ENCODE assay signal across 7 cellular contexts in genomic region chr19:44925114-44925891, GRCh38. TPM values are rescaled to one million over a fixed set of nuclear protein-coding genes. Genes with fewer than 3 reads are reported as not detected.
DNase-seq lines count a peak whose midpoint lies in the region; ATAC-seq, FAIRE-seq and TF ChIP-seq lines count a peak whose summit lies in the region.
"Had no signal": no experiment of that assay in that cellular context is flagged by ENCODE, and none has a peak within 500 bp of the region (broad histone marks: within the 10 kb centered on the region; RNA-seq: fewer than 3 reads in every experiment).

No MANE protein-coding gene starts in this region.

- no peak overlapping the region for H3K4me3 Mint-ChIP-seq in activated naive CD8-positive, alpha-beta T cell treated with anti-CD3 and anti-CD28 coated beads, Interleukin-2, amount 50 U/mL, for 24 hours

- H3K9ac ChIP-seq in kidney (ENCODE audit: low read length in 2 of 2): no peak overlapping the region

- H3K27ac ChIP-seq in kidney (ENCODE audit: low read depth in 2 of 2, low read length in 2 of 2): no peak overlapping the region
- H3K27ac ChIP-seq: A549 had no signal

- TF ChIP-seq CTCF in kidney (IDR thresholded peaks at IDR 0.05; ENCODE audit: borderline replicate concordance, extremely low read depth, insufficient read depth): no peak

- DNase-seq in SIG-M5 treated with dmso at 0.1 percent for 504 hours (lab: John Stamatoyannopoulos, UW; ENCODE audit: unreplicated experiment) (peak; percentile 63), SIG-M5 (lab: John Stamatoyannopoulos, UW) (no peak), kidney (peak; percentile 95), ureter (ENCODE audit: low spot score) (peak; percentile 71), NCI-H1105 treated with DMSO at 0.1 percent for 48 hours (lab: John Stamatoyannopoulos, UW) (no peak)
- DNase-seq in activated naive CD8-positive, alpha-beta T cell treated with anti-CD3 and anti-CD28 coated beads, Interleukin-2, amount 50 U/mL, for 24 hours: no peak

- H3K4me1 Mint-ChIP-seq in activated naive CD8-positive, alpha-beta T cell treated with anti-CD3 and anti-CD28 coated beads, Interleukin-2, amount 50 U/mL, for 24 hours: peaks cover 6% of the 10 kb centered on the region

- H3K36me3 ChIP-seq in kidney (ENCODE audit: control insufficient read depth in 1 of 2, insufficient read depth in 2 of 2, low read length in 2 of 2): no peaks in the 10 kb centered on the region

- H3K36me3 Mint-ChIP-seq in activated naive CD8-positive, alpha-beta T cell treated with anti-CD3 and anti-CD28 coated beads, Interleukin-2, amount 50 U/mL, for 24 hours (ENCODE audit: low read depth): no peaks in the 10 kb centered on the region

- no peaks in the 10 kb centered on the region for H3K4me1 ChIP-seq in kidney (ENCODE audit: control insufficient read depth in 1 of 2, insufficient read depth in 1 of 2, low read depth in 1 of 2, low read length in 2 of 2)

- no peak overlapping the region for H3K27ac Mint-ChIP-seq in activated naive CD8-positive, alpha-beta T cell treated with anti-CD3 and anti-CD28 coated beads, Interleukin-2, amount 50 U/mL, for 24 hours

- intact Hi-C loops in kidney (cut with DNase I): no loop called here

- H3K9me3 Mint-ChIP-seq in activated naive CD8-positive, alpha-beta T cell treated with anti-CD3 and anti-CD28 coated beads, Interleukin-2, amount 50 U/mL, for 24 hours: no peaks in the 10 kb centered on the region

- ATAC-seq in activated naive CD8-positive, alpha-beta T cell treated with anti-CD3 and anti-CD28 coated beads, Interleukin-2, amount 50 U/mL, for 24 hours: no peak

- FAIRE-seq in kidney (lab: Jason Lieb, UNC): no peak
- FAIRE-seq: A549 had no signal

- H3K4me3 ChIP-seq in kidney (ENCODE audit: low read length in 2 of 2): no peak overlapping the region
- H3K4me3 ChIP-seq: A549 had no signal

- H3K9me3 ChIP-seq in kidney (ENCODE audit: control insufficient read depth in 1 of 2, low read length in 2 of 2): no peaks in the 10 kb centered on the region
- H3K9me3 ChIP-seq: A549 had no signal

- peaks cover 23% of the 10 kb centered on the region for H3K27me3 Mint-ChIP-seq in activated naive CD8-positive, alpha-beta T cell treated with anti-CD3 and anti-CD28 coated beads, Interleukin-2, amount 50 U/mL, for 24 hours

RNA-seq across cellular contexts. Expression of gene APOC1, which starts 10.9 kb away (rescaled TPM):
- total RNA-seq in kidney (11.8 TPM), ureter (32.5 TPM)
- polyA plus RNA-seq in kidney (ENCODE audit: insufficient read depth, low read depth, low replicate concordance): 16.7 TPM

RNA-seq across cellular contexts. Expression of gene APOC4, which starts 16.7 kb away (rescaled TPM):
- total RNA-seq in kidney (not detected), ureter (not detected)
- polyA plus RNA-seq in kidney (ENCODE audit: insufficient read depth, low read depth, low replicate concordance): not detected
- polyA plus RNA-seq: A549 had no signal

RNA-seq across cellular contexts. Expression of gene APOE, which starts 19.7 kb away (rescaled TPM):
- total RNA-seq in kidney (122 TPM), ureter (61.2 TPM)
- 2,837 TPM for polyA plus RNA-seq in kidney (ENCODE audit: insufficient read depth, low read depth, low replicate concordance)

RNA-seq across cellular contexts. Expression of gene APOC2, which starts 20.5 kb away (rescaled TPM):
- total RNA-seq in kidney (1.6 TPM), ureter (1.3 TPM)
- 25.0 TPM for polyA plus RNA-seq in kidney (ENCODE audit: insufficient read depth, low read depth, low replicate concordance)

RNA-seq across cellular contexts. Expression of gene CLPTM1, which starts 29.9 kb away (rescaled TPM):
- total RNA-seq in kidney (107 TPM), ureter (94.1 TPM)
- polyA plus RNA-seq in kidney (ENCODE audit: insufficient read depth, low read depth, low replicate concordance): 142 TPM

Comparison
In these comparisons a context has a peak if more than half of its experiments do, and no peak if none do; other contexts are left out.
1. DNase-seq: peak in SIG-M5 treated with dmso at 0.1 percent for 504 hours (single experiment), kidney (single experiment) and ureter (single experiment); none in SIG-M5 (single experiment), NCI-H1105 treated with DMSO at 0.1 percent for 48 hours (single experiment) and activated naive CD8-positive, alpha-beta T cell treated with anti-CD3 and anti-CD28 coated beads, Interleukin-2, amount 50 U/mL, for 24 hours (single experiment).